ENCODE assay signal across 9 cellular contexts in genomic region chr19:38830039-38830733, GRCh38. TPM values are rescaled to one million over a fixed set of nuclear protein-coding genes. Genes with fewer than 3 reads are reported as not detected.
DNase-seq lines count a peak whose midpoint lies in the region; ATAC-seq and TF ChIP-seq lines count a peak whose summit lies in the region.
"Had no signal": no experiment of that assay in that cellular context is flagged by ENCODE, and none has a peak within 500 bp of the region (broad histone marks: within the 10 kb centered on the region; RNA-seq: fewer than 3 reads in every experiment).

No MANE protein-coding gene starts in this region.

- TF ChIP-seq POLR2A in spleen (IDR thresholded peaks at IDR 0.05) = no peak

- WGBS in spleen, 5 donors = 67 to 80% (median 69%) methylated on average over 4 of the region's 4 CpGs

- DNase-seq in T-helper 2 cell treated with Interferon-gamma antibody and Interleukin-4, amounts not matched to agents 5 μg/mL and 100 μg/mL, for 36 hours (ENCODE audit: low spot score) = no peak
- DNase-seq in T-helper 2 cell (no peak), fibroblast of mammary gland (ENCODE audit: low read depth) (peak; percentile 80), spleen (no peak), MM.1S (no peak), NCI-H2029 (lab: John Stamatoyannopoulos, UW) (no peak), left colon (no peak)

- H3K9me3 Mint-ChIP-seq in T-helper 2 cell treated with Interferon-gamma antibody and Interleukin-4, amounts not matched to agents 5 μg/mL and 100 μg/mL, for 36 hours = no peaks in the 10 kb centered on the region

- H4K20me1 ChIP-seq in MM.1S (ENCODE audit: insufficient read depth, low read length) = no peaks in the 10 kb centered on the region

- H3K27ac Mint-ChIP-seq in T-helper 2 cell treated with Interferon-gamma antibody and Interleukin-4, amounts not matched to agents 5 μg/mL and 100 μg/mL, for 36 hours = no peak overlapping the region

- H3K9me2 ChIP-seq in MM.1S (replicated peaks; ENCODE audit: insufficient read depth, low read length) = no peaks in the 10 kb centered on the region

- H3K4me1 ChIP-seq in spleen (peaks cover 24 to 75% (median 60%) of the 10 kb centered on the region in 6 donors), MM.1S (ENCODE audit: low read length) (no peaks in the 10 kb centered on the region)

- H3K9ac ChIP-seq in MM.1S (ENCODE audit: low read length) = no peak overlapping the region

- H3K27me3 Mint-ChIP-seq in T-helper 2 cell treated with Interferon-gamma antibody and Interleukin-4, amounts not matched to agents 5 μg/mL and 100 μg/mL, for 36 hours (ENCODE audit: low read depth) = no peaks in the 10 kb centered on the region

- 0 out of 2 replicates have a peak, but pooled peaks cover 6% of the 10 kb centered on the region for H3K79me2 ChIP-seq in MM.1S (ENCODE audit: low read length)

- H3K4me3 ChIP-seq in fibroblast of mammary gland (ENCODE audit: control insufficient read depth, low read depth, low read length) (no peak overlapping the region), spleen (peak overlapping the region in 5 of 8 donors; percentile 72 to 80 (median 76)), MM.1S (ENCODE audit: low read length) (no peak overlapping the region)

- H3K36me3 Mint-ChIP-seq in T-helper 2 cell treated with Interferon-gamma antibody and Interleukin-4, amounts not matched to agents 5 μg/mL and 100 μg/mL, for 36 hours (ENCODE audit: low read depth) = peaks cover 40% of the 10 kb centered on the region

- TF ChIP-seq CTCF in VCaP (conservative IDR thresholded peaks at IDR 0.05) (no peak), fibroblast of mammary gland (conservative IDR thresholded peaks at IDR 0.05; ENCODE audit: control insufficient read depth, insufficient read depth, low read depth, low read length) (no peak), spleen (IDR thresholded peaks at IDR 0.05 in 8 of 11, conservative IDR thresholded peaks at IDR 0.05 in 3 of 11) (no peak), MM.1S (IDR thresholded peaks at IDR 0.05; ENCODE audit: low read length) (no peak)

- peaks cover 4% of the 10 kb centered on the region for H3F3A ChIP-seq in MM.1S (ENCODE audit: insufficient read depth, low read length)

- no peak for ATAC-seq in left colon

- H3K4me1 Mint-ChIP-seq in T-helper 2 cell treated with Interferon-gamma antibody and Interleukin-4, amounts not matched to agents 5 μg/mL and 100 μg/mL, for 36 hours (ENCODE audit: low read depth) = peaks cover 22% of the 10 kb centered on the region

- H3K9me3 ChIP-seq in spleen (no peaks in the 10 kb centered on the region), MM.1S (replicated peaks; ENCODE audit: insufficient read depth, low read length) (no peaks in the 10 kb centered on the region)

- H3K27me3 ChIP-seq in spleen (replicated peaks in 1 of 7) (no peaks in the 10 kb centered on the region), MM.1S (replicated peaks; ENCODE audit: insufficient read depth, low read length) (no peaks in the 10 kb centered on the region)

- H3K4me3 Mint-ChIP-seq in T-helper 2 cell treated with Interferon-gamma antibody and Interleukin-4, amounts not matched to agents 5 μg/mL and 100 μg/mL, for 36 hours = peak overlapping the region; percentile 89

- H3K36me3 ChIP-seq in spleen (peaks cover 0 to 65% (median 29%) of the 10 kb centered on the region in 6 donors), MM.1S (replicated peaks; ENCODE audit: insufficient read depth, low read length) (no peaks in the 10 kb centered on the region)

- H3K27ac ChIP-seq in VCaP (peak overlapping the region; percentile 100), spleen (peak overlapping the region; percentile 48 to 97 (median 90)), MM.1S (ENCODE audit: low read length) (no peak overlapping the region)

- H2AFZ ChIP-seq in MM.1S (ENCODE audit: low read length) = no peak overlapping the region

- H3K4me2 ChIP-seq in MM.1S (ENCODE audit: low read depth, low read length) = no peak overlapping the region

- intact Hi-C loops in spleen (cut with DNase I; ENCODE audit: low total_unique reads) (no loop called here), left colon (cut with DNase I, micrococcal nuclease) (no loop called here)

RNA-seq across cellular contexts. Expression of gene ECH1, which starts 1.4 kb away (rescaled TPM):
- total RNA-seq in spleen (100 to 1,000 TPM; 119 to 293 (median 191) TPM), left colon (100 to 1,000 TPM; 292 to 483 TPM)
- 100 to 1,000 TPM; 196 to 370 (median 216) TPM for polyA plus RNA-seq in spleen

RNA-seq across cellular contexts. Expression of gene LGALS4, which starts 17.4 kb away (rescaled TPM):
- total RNA-seq in spleen (1 to 10 TPM; 1.1 to 7.5 (median 2.8) TPM), left colon (1,000 to 10,000 TPM; 7,382 to 8,588 TPM)
- polyA plus RNA-seq in spleen = 1 to 10 TPM; 2.9 to 9.6 (median 9.3) TPM

RNA-seq across cellular contexts. Expression of gene HNRNPL, which starts 19.6 kb away (rescaled TPM):
- 100 to 1,000 TPM; 188 to 357 (median 294) TPM for total RNA-seq in spleen
- polyA plus RNA-seq in spleen = 100 to 1,000 TPM; 147 to 175 (median 168) TPM
- 100 to 1,000 TPM; 269 to 281 TPM for total RNA-seq in left colon

RNA-seq across cellular contexts. Expression of gene LGALS7B, which starts 41.2 kb away (rescaled TPM):
- total RNA-seq in spleen = 10 to 100 TPM in 2 of 7 donors, 1 to 10 TPM in 2, not detected in 3; 1.1 to 60.3 (median 17.5) TPM
- 100 to 1,000 TPM in 2 of 3 donors, 1 to 10 TPM in 1; 1.1 to 167 (median 116) TPM for polyA plus RNA-seq in spleen
- total RNA-seq in left colon = not detected
- total RNA-seq: A673 had no signal

RNA-seq across cellular contexts. Expression of gene RINL, which starts 47.9 kb away (rescaled TPM):
- total RNA-seq in spleen (10 to 100 TPM; 14.5 to 31.3 (median 26.5) TPM), left colon (1 to 10 TPM; 3.2 to 3.4 TPM)
- 10 to 100 TPM; 26.6 to 42.5 (median 36.0) TPM for polyA plus RNA-seq in spleen

Comparison
In these comparisons a context has a peak if more than half of its experiments do, and no peak if none do; other contexts are left out.
1. H3K4me3 ChIP-seq: peak in spleen (5 of 8); none in fibroblast of mammary gland (single experiment) and MM.1S (single experiment).
2. RNA of gene LGALS4, which starts 17.4 kb away (total RNA-seq): 7,382 to 8,588 TPM in left colon; 1.1 to 7.5 TPM in spleen; every median in the first group is over 100 times any median in the second.